Comparison of ENCODE assay signal across 36 cellular contexts in the genomic region with DNA sequence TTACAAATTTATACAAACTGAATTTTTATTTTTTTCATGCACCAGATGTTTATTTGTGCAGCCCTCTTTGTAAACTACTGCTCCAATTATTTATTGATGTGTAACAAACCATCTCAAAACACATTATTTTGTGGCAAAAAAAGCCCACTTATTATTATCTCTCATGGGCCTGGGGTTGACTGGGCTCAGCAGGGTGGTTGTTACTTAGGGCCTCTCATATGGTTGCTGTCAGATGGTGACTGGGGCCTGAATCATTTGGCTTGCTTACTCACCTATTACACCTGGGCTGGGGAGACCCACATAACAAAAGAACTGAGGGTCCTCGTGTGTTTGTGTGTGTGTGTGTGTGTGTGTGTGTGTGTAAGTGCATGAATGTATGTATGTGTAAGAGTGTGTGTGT.
"Had no signal": no experiment of that assay in that cellular context is flagged by ENCODE, and none has a peak within 500 bp of the region (broad histone marks: within the 10 kb centered on the region; RNA-seq: fewer than 3 reads in every experiment).

No MANE protein-coding gene starts in this region.

- H3K36me3 ChIP-seq: MG63 had no signal

- DNase-seq: Karpas-422, Kasumi-1, MG63, MM.1S, MV-4-11, NCI-H1048, NCI-H1092, NCI-H1092 treated with DMSO at 0.1 percent for 48 hours, NCI-H1105, NCI-H1105 treated with DMSO at 0.1 percent for 48 hours, NCI-H1417, NCI-H1417 treated with DMSO at 0.1 percent for 48 hours, NCI-H1436, NCI-H1436 treated with DMSO at 0.1 percent for 48 hours, NCI-H146, NCI-H1694, NCI-H1694 treated with DMSO at 0.1 percent for 48 hours, NCI-H187, NCI-H187 treated with DMSO at 0.1 percent for 48 hours, NCI-H1930, NCI-H2029, NCI-H2029 treated with DMSO at 0.1 percent for 48 hours, NCI-H2081, NCI-H2081 treated with DMSO at 0.1 percent for 48 hours, NCI-H2107, NCI-H2171, NCI-H2171 treated with DMSO at 0.1 percent for 48 hours, NCI-H2227 treated with DMSO at 0.1 percent for 48 hours, NCI-H226, NCI-H345, NCI-H446, NCI-H446 treated with DMSO at 0.1 percent for 48 hours, NCI-H510A, NCI-H510A treated with DMSO at 0.1 percent for 48 hours, NCI-H524, NCI-H524 treated with DMSO at 0.1 percent for 48 hours had no signal

- H3K27me3 ChIP-seq: MG63 had no signal

- H3K9me3 ChIP-seq: MG63 had no signal

- H3K4me3 ChIP-seq: MG63 had no signal
